1 cellular context compared by ENCODE assay signal in genomic region chr16:87765776-87766484, GRCh38.
TF ChIP-seq lines count a peak whose summit lies in the region.

Gene KLHDC4, minus strand, starts transcription at chr16:87765986. Its CDS starts 96 bp downstream, at chr16:87765890.

TF ChIP-seq in HepG2, 621 proteins besides CTCF, POLR2A, EP300 and RAD21 (continued from another document and continues in another):
- TF ChIP-seq ZNF766 (CRISPR knock-in tag; IDR thresholded peaks at IDR 0.05; ENCODE audit: borderline replicate concordance) (0 out of 2 replicates have a peak, but pooled peaks have one; percentile 53), BRD4 (CRISPR knock-in tag; IDR thresholded peaks at IDR 0.05) (peak; percentile 65; the same call in 1 of the 2 replicates), ZC3H13 (CRISPR knock-in tag; IDR thresholded peaks at IDR 0.05) (0 out of 2 replicates have a peak, but pooled peaks have one; percentile 53), ZNF280D (CRISPR knock-in tag; IDR thresholded peaks at IDR 0.05) (peak; percentile 95), ZKSCAN8 (CRISPR knock-in tag; IDR thresholded peaks at IDR 0.05; ENCODE audit: borderline replicate concordance) (peak; percentile 78), IRF9 (CRISPR knock-in tag; IDR thresholded peaks at IDR 0.05; ENCODE audit: borderline replicate concordance) (0 out of 2 replicates have a peak, but pooled peaks have one; percentile 40), ARID5B (CRISPR knock-in tag; IDR thresholded peaks at IDR 0.05) (peak; percentile 50; the same call in 1 of the 2 replicates), ZNF20 (CRISPR knock-in tag; IDR thresholded peaks at IDR 0.05) (0 out of 2 replicates have a peak, but pooled peaks have one; percentile 49), PRMT3 (CRISPR knock-in tag; IDR thresholded peaks at IDR 0.05; ENCODE audit: borderline replicate concordance, low read depth) (no peak), NPAS2 (CRISPR knock-in tag; IDR thresholded peaks at IDR 0.05; ENCODE audit: borderline replicate concordance) (no peak), KLF16 (CRISPR knock-in tag; IDR thresholded peaks at IDR 0.05) (peak in 1 of 2 experiments; percentile 93; a peak in 1 of 4 replicates), TCF7L2 (IDR thresholded peaks at IDR 0.05; ENCODE audit: low read depth, low read length) (no peak), ZNF264 (CRISPR knock-in tag; IDR thresholded peaks at IDR 0.05) (no peak; the same call in 1 of the 2 replicates), KDM5A (IDR thresholded peaks at IDR 0.05; ENCODE audit: borderline replicate concordance, low read length) (peak; percentile 100), ZNF138 (CRISPR knock-in tag; IDR thresholded peaks at IDR 0.05; ENCODE audit: low read depth) (0 out of 2 replicates have a peak, but pooled peaks have one; percentile 34), ZNF777 (CRISPR knock-in tag; IDR thresholded peaks at IDR 0.05) (peak; percentile 77), ZNF841 (CRISPR knock-in tag; IDR thresholded peaks at IDR 0.05; ENCODE audit: borderline replicate concordance) (no peak; the same call in 1 of the 2 replicates), KMT2A (CRISPR knock-in tag; IDR thresholded peaks at IDR 0.05) (peak; percentile 99), SMAD1 (CRISPR knock-in tag; IDR thresholded peaks at IDR 0.05; ENCODE audit: borderline replicate concordance, low read depth) (peak; percentile 96; the same call in 1 of the 2 replicates), AHDC1 (CRISPR knock-in tag; IDR thresholded peaks at IDR 0.05; ENCODE audit: borderline replicate concordance) (no peak), ZBTB25 (CRISPR knock-in tag; IDR thresholded peaks at IDR 0.05) (no peak), ZNF101 (CRISPR knock-in tag; IDR thresholded peaks at IDR 0.05; ENCODE audit: borderline replicate concordance, low read depth) (no peak), HINFP (CRISPR knock-in tag; IDR thresholded peaks at IDR 0.05; ENCODE audit: low read depth) (peak; percentile 86), ZNF350 (CRISPR knock-in tag; IDR thresholded peaks at IDR 0.05; ENCODE audit: borderline replicate concordance, low read depth) (peak; percentile 95; the same call in 1 of the 2 replicates), POLR2AphosphoS5 (IDR thresholded peaks at IDR 0.05; ENCODE audit: low read depth, low read length) (peak; percentile 90), ZMYM4 (CRISPR knock-in tag; IDR thresholded peaks at IDR 0.05) (peak; percentile 70), ZNF775 (CRISPR knock-in tag; IDR thresholded peaks at IDR 0.05; ENCODE audit: borderline replicate concordance) (no peak), HOXA3 (CRISPR knock-in tag; IDR thresholded peaks at IDR 0.05) (peak; percentile 96), EHMT2 (IDR thresholded peaks at IDR 0.05; ENCODE audit: borderline replicate concordance, low read depth, low read length) (no peak), ZZZ3 (CRISPR knock-in tag; IDR thresholded peaks at IDR 0.05; ENCODE audit: borderline replicate concordance) (no peak; the same call in 1 of the 2 replicates), ATAD3A (CRISPR knock-in tag; IDR thresholded peaks at IDR 0.05) (no peak), HNRNPUL1 (IDR thresholded peaks at IDR 0.05; ENCODE audit: low read depth, low read length) (no peak), CBX1 (IDR thresholded peaks at IDR 0.05; ENCODE audit: low read depth) (peak; percentile 28), REPIN1 (CRISPR knock-in tag; IDR thresholded peaks at IDR 0.05; ENCODE audit: borderline replicate concordance, low read depth) (peak; percentile 90), HBP1 (CRISPR knock-in tag; IDR thresholded peaks at IDR 0.05; ENCODE audit: low read depth) (peak; percentile 84; the same call in 1 of the 2 replicates), ZNF670 (CRISPR knock-in tag; IDR thresholded peaks at IDR 0.05; ENCODE audit: borderline replicate concordance) (peak; percentile 86), TOE1 (CRISPR knock-in tag; IDR thresholded peaks at IDR 0.05) (peak; percentile 66; the same call in 1 of the 2 replicates), MED8 (CRISPR knock-in tag; IDR thresholded peaks at IDR 0.05; ENCODE audit: insufficient replicate concordance) (peak; percentile 86), ZNF562 (CRISPR knock-in tag; IDR thresholded peaks at IDR 0.05; ENCODE audit: borderline replicate concordance) (no peak), ZBTB43 (CRISPR knock-in tag; conservative IDR thresholded peaks at IDR 0.05) (peak; percentile 40), RAD51 (IDR thresholded peaks at IDR 0.05; ENCODE audit: borderline replicate concordance) (no peak)
